Comparison of ENCODE assay signal across 28 cellular contexts in the genomic region with DNA sequence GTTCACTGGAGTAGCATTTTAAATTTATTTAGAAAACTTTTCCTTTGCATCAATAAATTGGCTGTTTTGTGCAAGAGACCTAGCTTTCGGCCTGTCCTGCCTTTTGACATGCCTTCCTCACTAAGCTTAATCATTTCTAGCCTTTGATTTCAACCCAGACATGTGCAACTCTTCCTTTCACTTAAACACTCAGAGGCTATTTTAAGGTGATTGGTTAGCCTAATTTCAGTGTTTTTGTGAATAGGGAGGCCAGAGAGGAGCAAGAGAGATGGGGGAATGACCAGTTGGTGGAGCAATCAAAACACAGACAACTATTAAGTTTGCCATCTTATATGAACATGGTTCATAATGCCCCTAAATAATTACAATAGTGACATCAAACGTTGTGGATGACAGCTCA.
"Had no signal": no experiment of that assay in that cellular context is flagged by ENCODE, and none has a peak within 500 bp of the region (broad histone marks: within the 10 kb centered on the region; RNA-seq: fewer than 3 reads in every experiment).

No MANE protein-coding gene starts in this region.

- DNase-seq: activated CD4-positive, alpha-beta T cell treated with anti-CD3 and anti-CD28 coated beads for 4 hours; activated CD4-positive, alpha-beta T cell treated with anti-CD3 and anti-CD28 coated beads, Interleukin-2, amount 50 U/mL, for 4 hours; activated effector memory CD4-positive, alpha-beta T cell treated with anti-CD3 and anti-CD28 coated beads, Interleukin-2, amount 50 U/mL, for 16 hours; activated naive CD4-positive, alpha-beta T cell treated with anti-CD3 and anti-CD28 coated beads for 36 hours; amniotic stem cell; brain microvascular endothelial cell; dorsolateral prefrontal cortex; effector memory CD4-positive, alpha-beta T cell; gastrocnemius medialis; glutamatergic neuron; islet precursor cell; left ventricle myocardium superior; mucosa of descending colon; occipital lobe; psoas muscle; sigmoid colon; small intestine; stimulated activated CD4-positive, alpha-beta T cell treated with anti-CD3 and anti-CD28 coated beads, Interleukin-4, amount 100 ng/mL, for 24 hours; stimulated activated naive CD8-positive, alpha-beta T cell treated with anti-CD3 and anti-CD28 coated beads, Interleukin-15, amount 100 ng/mL, for 72 hours; T-helper 9 cell; thyroid gland; upper lobe of right lung had no signal

- H3K27me3 ChIP-seq: brain microvascular endothelial cell, dorsolateral prefrontal cortex, gastrocnemius medialis, sigmoid colon, thyroid gland, upper lobe of right lung had no signal

- H3K4me1 Mint-ChIP-seq: stimulated activated effector memory CD8-positive, alpha-beta T cell treated with anti-CD3 and anti-CD28 coated beads, Interleukin-12 subunit alpha, Interleukin-12 subunit beta, amount 100 ng/mL, for 72 hours had no signal

- H3K9me3 Mint-ChIP-seq: activated naive CD4-positive, alpha-beta T cell treated with anti-CD3 and anti-CD28 coated beads for 36 hours; stimulated activated effector memory CD8-positive, alpha-beta T cell treated with anti-CD3 and anti-CD28 coated beads, Interleukin-12 subunit alpha, Interleukin-12 subunit beta, amount 100 ng/mL, for 72 hours had no signal

- H3K27ac Mint-ChIP-seq: activated naive CD4-positive, alpha-beta T cell treated with anti-CD3 and anti-CD28 coated beads for 36 hours; stimulated activated effector memory CD8-positive, alpha-beta T cell treated with anti-CD3 and anti-CD28 coated beads, Interleukin-12 subunit alpha, Interleukin-12 subunit beta, amount 100 ng/mL, for 72 hours; stimulated activated naive CD8-positive, alpha-beta T cell treated with anti-CD3 and anti-CD28 coated beads, Interleukin-15, amount 100 ng/mL, for 72 hours had no signal

- FAIRE-seq: astrocyte, small intestine, TTC549 had no signal

- ATAC-seq: gastrocnemius medialis; left ventricle myocardium superior; mucosa of descending colon; psoas muscle; stimulated activated effector memory CD8-positive, alpha-beta T cell treated with anti-CD3 and anti-CD28 coated beads, Interleukin-12 subunit alpha, Interleukin-12 subunit beta, amount 100 ng/mL, for 72 hours; stimulated activated naive CD8-positive, alpha-beta T cell treated with anti-CD3 and anti-CD28 coated beads, Interleukin-15, amount 100 ng/mL, for 72 hours; upper lobe of right lung had no signal

- H3K4me3 Mint-ChIP-seq: activated naive CD4-positive, alpha-beta T cell treated with anti-CD3 and anti-CD28 coated beads for 36 hours; stimulated activated effector memory CD8-positive, alpha-beta T cell treated with anti-CD3 and anti-CD28 coated beads, Interleukin-12 subunit alpha, Interleukin-12 subunit beta, amount 100 ng/mL, for 72 hours; stimulated activated naive CD8-positive, alpha-beta T cell treated with anti-CD3 and anti-CD28 coated beads, Interleukin-15, amount 100 ng/mL, for 72 hours had no signal

- H3K9me3 ChIP-seq: gastrocnemius medialis, mucosa of descending colon, psoas muscle, sigmoid colon, thyroid gland, upper lobe of right lung had no signal

- H3K4me1 ChIP-seq: gastrocnemius medialis, parathyroid adenoma, psoas muscle, thyroid gland, upper lobe of right lung had no signal

- H3K27me3 Mint-ChIP-seq: stimulated activated naive CD8-positive, alpha-beta T cell treated with anti-CD3 and anti-CD28 coated beads, Interleukin-15, amount 100 ng/mL, for 72 hours had no signal

- H3K27ac ChIP-seq: brain microvascular endothelial cell, coronary artery, dorsolateral prefrontal cortex, gastrocnemius medialis, parathyroid adenoma, psoas muscle, sigmoid colon, thyroid gland, upper lobe of right lung, VCaP had no signal

- H3K36me3 Mint-ChIP-seq: stimulated activated effector memory CD8-positive, alpha-beta T cell treated with anti-CD3 and anti-CD28 coated beads, Interleukin-12 subunit alpha, Interleukin-12 subunit beta, amount 100 ng/mL, for 72 hours had no signal

- H3K4me3 ChIP-seq: coronary artery, dorsolateral prefrontal cortex, gastrocnemius medialis, mucosa of descending colon, psoas muscle, sigmoid colon, thyroid gland, upper lobe of right lung had no signal

- H3K36me3 ChIP-seq: brain microvascular endothelial cell, gastrocnemius medialis, sigmoid colon, thyroid gland, upper lobe of right lung had no signal
